ENCODE assay signal across 8 cellular contexts in genomic region chr16:48609453-48610023, GRCh38. TPM values are rescaled to one million over a fixed set of nuclear protein-coding genes. Genes with fewer than 3 reads are reported as not detected.
A peak's percentile ranks its signal among the peaks of the same experiment; 100 is the strongest.
DNase-seq lines count a peak whose midpoint lies in the region; ATAC-seq and TF ChIP-seq lines count a peak whose summit lies in the region.

No MANE protein-coding gene starts in this region.

- peaks cover 7% of the 10 kb centered on the region for H3K4me1 Mint-ChIP-seq in glutamatergic neuron (ENCODE audit: low read depth, unreplicated experiment)

- no peak for TF ChIP-seq CTCF in 22Rv1 (IDR thresholded peaks at IDR 0.05)
- no peak for TF ChIP-seq CTCF in glutamatergic neuron (IDR thresholded peaks at IDR 0.05; ENCODE audit: partially characterized antibody, unreplicated experiment)

- peaks cover 5% of the 10 kb centered on the region for H3K27me3 Mint-ChIP-seq in glutamatergic neuron (ENCODE audit: unreplicated experiment)

- ATAC-seq in GM18519 (IDR thresholded peaks at IDR 0.05; ENCODE audit: low FRiP score, unreplicated experiment) (peak; percentile 27), HG02981 (IDR thresholded peaks at IDR 0.05; ENCODE audit: unreplicated experiment) (peak; percentile 30)

- peaks cover 14% of the 10 kb centered on the region for H3K9me3 Mint-ChIP-seq in glutamatergic neuron (ENCODE audit: unreplicated experiment)

- DNase-seq in NCI-H446 treated with DMSO at 0.1 percent for 48 hours (lab: John Stamatoyannopoulos, UW) (peak; percentile 44), activated gamma-delta T cell (lab: John Stamatoyannopoulos, UW) (peak; percentile 29), glutamatergic neuron (peak; percentile 64), occipital lobe (lab: John Stamatoyannopoulos, UW) (peak; percentile 73), NCI-H1048 (lab: John Stamatoyannopoulos, UW) (no peak)

- no peak overlapping the region for H3K4me3 Mint-ChIP-seq in glutamatergic neuron (ENCODE audit: unreplicated experiment)

- H3K27ac ChIP-seq in 22Rv1, result peak overlapping the region; percentile 98

- H3K36me3 Mint-ChIP-seq in glutamatergic neuron (ENCODE audit: unreplicated experiment), result peaks cover 4% of the 10 kb centered on the region

- H3K27ac Mint-ChIP-seq in glutamatergic neuron (ENCODE audit: unreplicated experiment), result peak overlapping the region; percentile 90

RNA-seq across cellular contexts. Expression of gene N4BP1, which starts 0.4 kb away (rescaled TPM):
- 45.7 TPM for total RNA-seq in glutamatergic neuron (ENCODE audit: unreplicated experiment)
- 37.9 TPM for total RNA-seq in occipital lobe
